Comparison of ENCODE assay signal across 10 cellular contexts in the genomic region with DNA sequence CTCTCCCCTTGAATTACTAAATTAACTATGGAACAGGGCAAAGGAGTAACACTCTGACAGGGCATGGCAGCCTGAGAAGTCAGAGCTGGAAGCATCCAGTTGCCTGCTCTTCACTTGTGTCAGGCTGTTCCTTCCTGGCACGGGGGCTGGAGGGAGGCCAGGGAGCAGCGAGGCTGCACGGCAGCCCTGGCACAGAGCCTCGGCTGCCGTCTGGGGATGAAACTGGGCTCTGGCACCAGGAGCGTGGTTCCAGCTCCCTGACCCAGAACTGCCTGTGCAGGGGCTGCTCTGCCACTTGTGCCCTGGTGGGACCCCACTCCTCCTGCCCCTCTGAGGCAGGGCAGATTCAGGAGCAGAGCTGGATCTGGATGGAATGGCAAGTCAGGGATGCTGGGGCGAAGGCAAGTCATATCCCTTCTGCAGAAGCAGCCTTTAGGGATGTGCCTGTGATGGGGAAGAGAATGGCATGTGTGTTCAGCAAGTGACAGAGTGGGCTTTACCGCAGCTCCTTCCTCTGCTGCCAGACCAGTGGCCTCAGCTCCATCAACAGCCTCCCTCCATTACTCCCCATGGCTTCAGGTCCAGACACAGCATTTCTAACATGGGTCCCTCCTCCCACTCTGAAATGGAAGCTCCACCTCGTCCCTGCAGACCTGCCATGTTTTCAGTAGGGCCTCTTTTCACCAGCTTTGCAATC. TPM values are rescaled to one million over a fixed set of nuclear protein-coding genes. Genes with fewer than 3 reads are reported as not detected.
DNase-seq lines count a peak whose midpoint lies in the region; ATAC-seq, FAIRE-seq and TF ChIP-seq lines count a peak whose summit lies in the region.
"Had no signal": no experiment of that assay in that cellular context is flagged by ENCODE, and none has a peak within 500 bp of the region (broad histone marks: within the 10 kb centered on the region; RNA-seq: fewer than 3 reads in every experiment).

No MANE protein-coding gene starts in this region.

- ATAC-seq in activated CD4-positive, alpha-beta T cell treated with anti-CD3 and anti-CD28 coated beads for 36 hours: no peak
- ATAC-seq in GM21786 (IDR thresholded peaks at IDR 0.05; ENCODE audit: unreplicated experiment): no peak

- H3K4me2 ChIP-seq in keratinocyte (ENCODE audit: control insufficient read depth, extremely low read depth, insufficient read depth, low read depth, low read length): peak overlapping the region; percentile 3

- DNase-seq in LNCaP clone FGC (ENCODE audit: low read depth) (peak; percentile 58), astrocyte of the cerebellum (ENCODE audit: low read depth) (peak; percentile 12), keratinocyte (ENCODE audit: low read depth, low spot score) (no peak), RPMI8226 (no peak), NCI-H82 (lab: John Stamatoyannopoulos, UW) (no peak)
- no peak for DNase-seq in activated CD4-positive, alpha-beta T cell treated with anti-CD3 and anti-CD28 coated beads for 36 hours

- POLR2A ChIA-PET in activated CD4-positive, alpha-beta T cell treated with anti-CD3 and anti-CD28 coated beads for 36 hours (lab: Charles Lee): no interaction called here

- H3K9ac ChIP-seq in keratinocyte (ENCODE audit: control insufficient read depth, extremely low read depth, insufficient read depth, low read length): no peak overlapping the region

- no peak for FAIRE-seq in keratinocyte (lab: Jason Lieb, UNC)
- FAIRE-seq: islet of Langerhans, K562 had no signal

- H3K4me3 Mint-ChIP-seq in activated CD4-positive, alpha-beta T cell treated with anti-CD3 and anti-CD28 coated beads for 36 hours: no peak overlapping the region

- peaks cover 16% of the 10 kb centered on the region for H3K27me3 ChIP-seq in keratinocyte (ENCODE audit: control insufficient read depth, extremely low read depth, insufficient read depth, low read length)

- H3K4me1 Mint-ChIP-seq in activated CD4-positive, alpha-beta T cell treated with anti-CD3 and anti-CD28 coated beads for 36 hours: no peaks in the 10 kb centered on the region

- TF ChIP-seq CTCF in LNCaP clone FGC (IDR thresholded peaks at IDR 0.05; ENCODE audit: control insufficient read depth, extremely low read depth, insufficient read depth): no peak
- no peak for TF ChIP-seq CTCF in astrocyte of the cerebellum (IDR thresholded peaks at IDR 0.05; ENCODE audit: low read depth, low read length, missing control alignments)
- no peak for TF ChIP-seq CTCF in keratinocyte (optimal IDR thresholded peaks at IDR 0.05 in 1 of 3, IDR thresholded peaks at IDR 0.05 in 1 of 3, conservative IDR thresholded peaks at IDR 0.05 in 1 of 3; ENCODE audit: extremely low read depth in 1 of 3, insufficient read depth in 2 of 3, low read length in 3 of 3)

- H3K36me3 Mint-ChIP-seq in activated CD4-positive, alpha-beta T cell treated with anti-CD3 and anti-CD28 coated beads for 36 hours (ENCODE audit: low read depth): no peaks in the 10 kb centered on the region

- no peak overlapping the region for H2AFZ ChIP-seq in keratinocyte (ENCODE audit: control insufficient read depth, low read length)

- no peaks in the 10 kb centered on the region for H3K4me1 ChIP-seq in keratinocyte (ENCODE audit: control insufficient read depth, extremely low read depth, insufficient read depth, low read length)

- H3K4me3 ChIP-seq in LNCaP clone FGC (ENCODE audit: low read depth, low read length): no peak overlapping the region; the same call in 1 of the 2 replicates
- no peak overlapping the region for H3K4me3 ChIP-seq in astrocyte of the cerebellum (ENCODE audit: low read depth, low read length)
- no peak overlapping the region for H3K4me3 ChIP-seq in keratinocyte (ENCODE audit: control insufficient read depth in 2 of 3, extremely low read depth in 1 of 3, insufficient read depth in 2 of 3, low read depth in 1 of 3, low read length in 3 of 3)
- H3K4me3 ChIP-seq: K562 had no signal

- H3K27ac ChIP-seq in keratinocyte (ENCODE audit: control insufficient read depth, insufficient read depth, low read length) (no peak overlapping the region), temporal lobe (ENCODE audit: low read depth, low read length) (peak overlapping the region; percentile 40)

- H3K27ac Mint-ChIP-seq in activated CD4-positive, alpha-beta T cell treated with anti-CD3 and anti-CD28 coated beads for 36 hours: no peak overlapping the region

- no peaks in the 10 kb centered on the region for H3K27me3 Mint-ChIP-seq in activated CD4-positive, alpha-beta T cell treated with anti-CD3 and anti-CD28 coated beads for 36 hours

- H3K9me3 Mint-ChIP-seq in activated CD4-positive, alpha-beta T cell treated with anti-CD3 and anti-CD28 coated beads for 36 hours (ENCODE audit: low read depth): no peaks in the 10 kb centered on the region

- dilution Hi-C loops in keratinocyte (cut with MboI; ENCODE audit: extremely low pct_ligation_motif_present, low sequenced_read_pairs): no loop called here

- H3K79me2 ChIP-seq in keratinocyte (ENCODE audit: control insufficient read depth, insufficient read depth, low read length): no peaks in the 10 kb centered on the region

- H3K36me3 ChIP-seq in keratinocyte (ENCODE audit: control insufficient read depth in 2 of 2, extremely low read depth in 1 of 2, insufficient read depth in 2 of 2, low read length in 2 of 2): no peaks in the 10 kb centered on the region

- H3K9me3 ChIP-seq in keratinocyte (ENCODE audit: control insufficient read depth, low read depth, low read length): no peaks in the 10 kb centered on the region

- CTCF ChIA-PET in activated CD4-positive, alpha-beta T cell treated with anti-CD3 and anti-CD28 coated beads for 36 hours (lab: Charles Lee): no interaction called here

- H3K9me1 ChIP-seq in keratinocyte (ENCODE audit: control insufficient read depth, extremely low read depth, insufficient read depth, low read length): no peaks in the 10 kb centered on the region

- no peaks in the 10 kb centered on the region for H4K20me1 ChIP-seq in keratinocyte (ENCODE audit: control insufficient read depth, extremely low read depth, insufficient read depth, low read length)

- in situ Hi-C loops in astrocyte of the cerebellum (cut with HindIII; ENCODE audit: low sequenced_read_pairs): no loop called here

- intact Hi-C loops in activated CD4-positive, alpha-beta T cell treated with anti-CD3 and anti-CD28 coated beads for 36 hours (cut with DNase I, micrococcal nuclease): no loop called here

RNA-seq across cellular contexts. Expression of gene PDE8B, which starts 42.1 kb away (rescaled TPM):
- polyA plus RNA-seq in keratinocyte: not detected in 3 replicates
- not detected for polyA plus RNA-seq in keratinocyte (2011; ENCODE audit: low read depth)
- polyA plus RNA-seq in keratinocyte (2011; cell fraction: cytosol; rRNA removed): not detected in 2 replicates
- not detected in 2 replicates for polyA plus RNA-seq in keratinocyte (2011; cell fraction: nucleus; rRNA removed)
- polyA plus RNA-seq in keratinocyte (2012; ENCODE audit: low replicate concordance): 0.48 and 0.76 TPM in 2 replicates
- not detected in 3 replicates for polyA minus RNA-seq in keratinocyte
- polyA minus RNA-seq in keratinocyte (2011; cell fraction: cytosol; rRNA and poly(A)+ RNA removed): not detected
- polyA minus RNA-seq in keratinocyte (2011; cell fraction: nucleus; rRNA and poly(A)+ RNA removed): 0.53 TPM in 1 of 2 replicates, not detected in the other
- total RNA-seq in temporal lobe: 8.9 TPM
- not detected for total RNA-seq in activated CD4-positive, alpha-beta T cell treated with anti-CD3 and anti-CD28 coated beads for 36 hours
- total RNA-seq: K562 had no signal

Comparison
In these comparisons a context has a peak if more than half of its experiments do, and no peak if none do; other contexts are left out.
1. DNase-seq: peak in LNCaP clone FGC (single experiment) and astrocyte of the cerebellum (single experiment); none in keratinocyte (single experiment), RPMI8226 (single experiment), activated CD4-positive, alpha-beta T cell treated with anti-CD3 and anti-CD28 coated beads for 36 hours (single experiment) and NCI-H82 (single experiment).